In genomic region chr6:45427632-45428031, GRCh38 we compare ENCODE assay signal across 19 cellular contexts. TPM values are rescaled to one million over a fixed set of nuclear protein-coding genes. Genes with fewer than 3 reads are reported as not detected.
DNase-seq lines count a peak whose midpoint lies in the region; ATAC-seq, FAIRE-seq and TF ChIP-seq lines count a peak whose summit lies in the region.
"Had no signal": no experiment of that assay in that cellular context is flagged by ENCODE, and none has a peak within 500 bp of the region (broad histone marks: within the 10 kb centered on the region; RNA-seq: fewer than 3 reads in every experiment).

No MANE protein-coding gene starts in this region.

- no peak overlapping the region for H3K4me3 ChIP-seq in K562
- no peak overlapping the region for H3K4me3 ChIP-seq in HAP-1
- H3K4me3 ChIP-seq: body of pancreas, coronary artery, GM23338, mucosa of descending colon, pancreas, suprapubic skin had no signal

- no peak for FAIRE-seq in K562 (lab: Jason Lieb, UNC)

- no TSS peak for BruUV-seq in K562 (replicated peaks; lab: Mats Ljungman, UMichigan)

- no peaks in the 10 kb centered on the region for H3K36me3 ChIP-seq in K562 (ENCODE audit: control insufficient read depth, insufficient read depth, low read length)
- H3K36me3 ChIP-seq in HAP-1 (replicated peaks): no peaks in the 10 kb centered on the region
- H3K36me3 ChIP-seq: pancreas, suprapubic skin had no signal

- H3K4me1 ChIP-seq in K562 (replicated peaks in 1 of 2; ENCODE audit: control insufficient read depth in 2 of 2, insufficient read depth in 2 of 2, low read length in 2 of 2) (peaks cover 13 to 15% of the 10 kb centered on the region in 2 experiments; a peak in 3 of 5 replicates), HAP-1 (no peaks in the 10 kb centered on the region)

- peaks cover 70% of the 10 kb centered on the region for H3K4me1 Mint-ChIP-seq in stimulated activated naive CD8-positive, alpha-beta T cell treated with anti-CD3 and anti-CD28 coated beads, Interleukin-15, Interleukin-2, amounts not matched to agents 100 ng/mL and 50 ng/mL, for 24 hours (ENCODE audit: low read depth)

- intact Hi-C loops in K562 (cut with micrococcal nuclease): loop anchor here (5.0 kb wide), 1 partner anchor 70 kb away; no protein-coding TSS in a partner anchor

- DNase-seq in stimulated activated naive CD8-positive, alpha-beta T cell treated with anti-CD3 and anti-CD28 coated beads, Interleukin-15, Interleukin-2, amounts not matched to agents 100 U/mL and 50 U/mL, for 24 hours: no peak
- peak; percentile 42 for DNase-seq in MV-4-11 (lab: John Stamatoyannopoulos, UW)
- no peak for DNase-seq in K562 (ENCODE audit: extremely low read depth in 1 of 4, low spot score in 3 of 4)
- no peak for DNase-seq in HAP-1 (ENCODE audit: low spot score in 2 of 2)
- DNase-seq in AG08395 (ENCODE audit: low spot score): no peak
- DNase-seq in COLO829 (ENCODE audit: low spot score): no peak
- no peak for DNase-seq in nucleus accumbens (lab: John Stamatoyannopoulos, UW)
- DNase-seq: activated CD8-positive, alpha-beta memory T cell treated with anti-CD3 and anti-CD28 coated beads for 24 hours; activated naive CD4-positive, alpha-beta T cell treated with anti-CD3 and anti-CD28 coated beads for 36 hours; body of pancreas; mucosa of descending colon; NCI-H82; pancreas had no signal

- in situ Hi-C loops in K562 (cut with MboI): no loop called here
- in situ Hi-C loops in HAP-1 (cut with MboI; ENCODE audit: low sequenced_read_pairs): no loop called here

- peak overlapping the region; percentile 67 for H3K27ac Mint-ChIP-seq in stimulated activated naive CD8-positive, alpha-beta T cell treated with anti-CD3 and anti-CD28 coated beads, Interleukin-15, Interleukin-2, amounts not matched to agents 100 ng/mL and 50 ng/mL, for 24 hours
- H3K27ac Mint-ChIP-seq: activated naive CD4-positive, alpha-beta T cell treated with anti-CD3 and anti-CD28 coated beads for 36 hours; GM23338 had no signal

- H2AFZ ChIP-seq in K562 (ENCODE audit: low read depth, low read length): no peak overlapping the region
- H2AFZ ChIP-seq: GM23338 had no signal

- 80% methylated on average over 3 of the region's 3 CpGs for WGBS in K562 (ENCODE audit: insufficient coverage, low coverage, missing lambda C conversion rate)

- no peaks in the 10 kb centered on the region for H3K9me1 ChIP-seq in K562 (ENCODE audit: control insufficient read depth, insufficient read depth, low read length)

- no peak for TF ChIP-seq EP300 in K562 (IDR thresholded peaks at IDR 0.05; ENCODE audit: low read length)

- no peak overlapping the region for H3K27ac ChIP-seq in K562 (ENCODE audit: extremely low read depth, low read depth, low read length)
- H3K27ac ChIP-seq: body of pancreas, coronary artery, pancreas, suprapubic skin had no signal

- no peak overlapping the region for H3K9ac ChIP-seq in K562 (ENCODE audit: insufficient read depth in 1 of 2, low read depth in 2 of 2, low read length in 2 of 2)

- TF ChIP-seq CTCF in K562 (IDR thresholded peaks at IDR 0.05 in 2 of 3, conservative IDR thresholded peaks at IDR 0.05 in 1 of 3; ENCODE audit: insufficient read depth in 2 of 3, low read depth in 1 of 3, low read length in 3 of 3): no peak

- H4K20me1 ChIP-seq in K562 (replicated peaks; ENCODE audit: control insufficient read depth, insufficient read depth, low read length): no peaks in the 10 kb centered on the region

- TF ChIP-seq POLR2A in K562 (conservative IDR thresholded peaks at IDR 0.05): no peak

- H3K27me3 ChIP-seq in K562 (ENCODE audit: control insufficient read depth in 2 of 2, insufficient read depth in 2 of 2, low read length in 2 of 2): no peaks in the 10 kb centered on the region
- H3K27me3 ChIP-seq in HAP-1 (ENCODE audit: low read depth): peaks cover 47% of the 10 kb centered on the region

- H3K9me3 Mint-ChIP-seq in stimulated activated naive CD8-positive, alpha-beta T cell treated with anti-CD3 and anti-CD28 coated beads, Interleukin-15, Interleukin-2, amounts not matched to agents 100 ng/mL and 50 ng/mL, for 24 hours: no peaks in the 10 kb centered on the region
- H3K9me3 Mint-ChIP-seq: activated naive CD4-positive, alpha-beta T cell treated with anti-CD3 and anti-CD28 coated beads for 36 hours; GM23338 had no signal

- H3K36me3 Mint-ChIP-seq in stimulated activated naive CD8-positive, alpha-beta T cell treated with anti-CD3 and anti-CD28 coated beads, Interleukin-15, Interleukin-2, amounts not matched to agents 100 ng/mL and 50 ng/mL, for 24 hours (ENCODE audit: low read depth): peaks cover 32% of the 10 kb centered on the region

- CTCF ChIA-PET in K562 (lab: Yijun Ruan, JAX; ENCODE audit: low intra/inter-chr PET ratio): no interaction called here

- H3K4me3 Mint-ChIP-seq in stimulated activated naive CD8-positive, alpha-beta T cell treated with anti-CD3 and anti-CD28 coated beads, Interleukin-15, Interleukin-2, amounts not matched to agents 100 ng/mL and 50 ng/mL, for 24 hours: peak overlapping the region; percentile 38
- H3K4me3 Mint-ChIP-seq: activated naive CD4-positive, alpha-beta T cell treated with anti-CD3 and anti-CD28 coated beads for 36 hours; GM23338 had no signal

- no peak overlapping the region for H3K4me2 ChIP-seq in K562 (ENCODE audit: insufficient read depth, low read length)
- H3K4me2 ChIP-seq: GM23338 had no signal

- no peaks in the 10 kb centered on the region for H3K79me2 ChIP-seq in K562 (ENCODE audit: control insufficient read depth, insufficient read depth, low read length)

- no peak for ATAC-seq in stimulated activated naive CD8-positive, alpha-beta T cell treated with anti-CD3 and anti-CD28 coated beads, Interleukin-15, Interleukin-2, amounts not matched to agents 100 U/mL and 50 U/mL, for 24 hours
- ATAC-seq in K562: no peak
- ATAC-seq: body of pancreas, GM23338, left lobe of liver, mucosa of descending colon, pancreas, SK-N-SH treated with all-trans-retinoic acid at 6 μM for 48 hours had no signal

- POLR2A ChIA-PET in K562 (lab: Yijun Ruan, JAX): no interaction called here

- TF ChIP-seq RAD21 in K562 (CRISPR knock-in tag; conservative IDR thresholded peaks at IDR 0.05 in 1 of 2, IDR thresholded peaks at IDR 0.05 in 1 of 2): no peak

- H3K9me3 ChIP-seq in K562 (replicated peaks; ENCODE audit: control insufficient read depth, insufficient read depth, low read depth, low read length): no peaks in the 10 kb centered on the region
- H3K9me3 ChIP-seq in HAP-1: no peaks in the 10 kb centered on the region
- H3K9me3 ChIP-seq: body of pancreas, mucosa of descending colon, pancreas, suprapubic skin had no signal

- H3K27me3 Mint-ChIP-seq in stimulated activated naive CD8-positive, alpha-beta T cell treated with anti-CD3 and anti-CD28 coated beads, Interleukin-15, Interleukin-2, amounts not matched to agents 100 ng/mL and 50 ng/mL, for 24 hours: peaks cover 9% of the 10 kb centered on the region

TF ChIP-seq in K562, 482 proteins besides CTCF, POLR2A, EP300 and RAD21:
- no peak for TF ChIP-seq UBTF (IDR thresholded peaks at IDR 0.05; ENCODE audit: borderline replicate concordance in 1 of 2, low read depth in 2 of 2, low read length in 2 of 2)
- peak; percentile 11; the same call in 1 of the 2 replicates for TF ChIP-seq TFE3 (CRISPR knock-in tag; IDR thresholded peaks at IDR 0.05)

RNA-seq across cellular contexts. Expression of gene SUPT3H, which starts 49.9 kb away (rescaled TPM):
- total RNA-seq in K562 (2011; cell fraction: chromatin; rRNA removed; ENCODE audit: low replicate concordance): 7.5 and 15.8 TPM in 2 replicates
- 4.9 and 6.2 TPM in 2 replicates for total RNA-seq in K562 (2011; cell fraction: nucleolus; rRNA removed)
- 10.3 and 16.6 TPM in 2 replicates for total RNA-seq in K562 (2011; cell fraction: nucleoplasm; rRNA removed)
- total RNA-seq in K562 (2014; rRNA removed) (4.7 and 7.2 TPM in 2 replicates), K562 (2014; rRNA removed; fragmentation: Illumina TruSeq; extraction: Trizol) (9.4 and 10.1 TPM in 2 replicates), K562 (2015; rRNA removed; fragmentation: Illumina TruSeq; extraction: Trizol) (6.4 and 7.9 TPM in 2 replicates), K562 (2021) (11.3 and 11.9 TPM in 2 replicates)
- polyA plus RNA-seq in K562 (2011; rRNA removed) (15.3 and 18.6 TPM in 2 replicates), K562 (2014; fragmentation: Illumina TruSeq; extraction: Trizol) (15.6 and 15.8 TPM in 2 replicates), K562 (2014; fragmentation: Nextera tagmentation; extraction: Ambion mirVana) (10 to 100 TPM; 13.2 to 16.3 TPM), K562 (2014; rRNA removed) (8.1 and 14.7 TPM in 2 replicates)
- polyA plus RNA-seq in K562 (2011; cell fraction: cytosol; rRNA removed): 15.9 and 18.2 TPM in 2 replicates
- 11.7 and 13.1 TPM in 2 replicates for polyA plus RNA-seq in K562 (2011; cell fraction: nucleus; rRNA removed)
- polyA plus RNA-seq in K562 (2012): 11.6 and 25.6 TPM in 2 replicates
- 16.3 and 17.8 TPM in 2 replicates for polyA minus RNA-seq in K562 (2011; rRNA and poly(A)+ RNA removed)
- 3.0 and 20.3 TPM in 2 replicates for polyA minus RNA-seq in K562 (2011; cell fraction: cytosol; rRNA and poly(A)+ RNA removed)
- polyA minus RNA-seq in K562 (2011; cell fraction: nucleus; rRNA and poly(A)+ RNA removed): 10.2 and 14.4 TPM in 2 replicates
